ENCODE assay signal across 19 cellular contexts in the genomic region with DNA sequence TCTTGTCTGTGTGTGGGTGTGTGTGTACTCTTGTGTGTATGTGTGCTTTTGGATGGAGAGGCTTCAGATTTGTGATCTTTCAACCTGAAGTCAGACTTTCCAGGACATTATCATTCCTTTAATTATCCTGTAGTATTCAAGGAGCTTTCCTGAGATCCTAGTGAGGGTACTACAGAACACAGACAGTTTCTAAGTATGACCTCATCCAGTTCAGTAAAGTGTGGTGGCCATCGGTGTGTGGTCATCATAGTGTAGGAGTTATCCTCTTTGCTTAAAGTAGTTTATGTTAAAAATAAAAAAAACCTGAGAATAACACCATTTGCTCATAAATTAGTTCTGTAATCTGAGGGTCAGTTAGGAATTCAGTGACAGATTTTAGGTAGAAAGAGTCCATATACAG.
DNase-seq lines count a peak whose midpoint lies in the region; ATAC-seq, FAIRE-seq and TF ChIP-seq lines count a peak whose summit lies in the region.
"Had no signal": no experiment of that assay in that cellular context is flagged by ENCODE, and none has a peak within 500 bp of the region (broad histone marks: within the 10 kb centered on the region; RNA-seq: fewer than 3 reads in every experiment).

No MANE protein-coding gene starts in this region.

- 27% methylated on average over 1 of the region's 1 CpG for WGBS in K562 (ENCODE audit: insufficient coverage, low coverage, missing lambda C conversion rate)

- CTCF ChIA-PET in HEK293 (lab: Yijun Ruan, JAX) = interaction anchor here (1.2 kb wide), 1 partner anchor 10 kb away, joined by 3 read pairs; no protein-coding TSS in a partner anchor
- CTCF ChIA-PET in K562 (lab: Yijun Ruan, JAX; ENCODE audit: low intra/inter-chr PET ratio) = no interaction called here

- in situ Hi-C loops in K562 (cut with MboI) = no loop called here

- H3K27me3 ChIP-seq in K562 (ENCODE audit: control insufficient read depth in 2 of 2, insufficient read depth in 2 of 2, low read length in 2 of 2) = no peaks in the 10 kb centered on the region

- no peak overlapping the region for H3K4me3 Mint-ChIP-seq in activated T-helper 17 cell treated with anti-CD3 and anti-CD28 coated beads, Interleukin-2, amount 50 U/mL, for 72 hours
- H3K4me3 Mint-ChIP-seq: CD4-positive, alpha-beta memory T cell; HFFc6 had no signal

- H3K4me1 Mint-ChIP-seq in activated T-helper 17 cell treated with anti-CD3 and anti-CD28 coated beads, Interleukin-2, amount 50 U/mL, for 72 hours = no peaks in the 10 kb centered on the region
- H3K4me1 Mint-ChIP-seq: CD4-positive, alpha-beta memory T cell had no signal

- TF ChIP-seq RAD21 in K562 (CRISPR knock-in tag; conservative IDR thresholded peaks at IDR 0.05 in 1 of 2, IDR thresholded peaks at IDR 0.05 in 1 of 2) = no peak

- no peaks in the 10 kb centered on the region for H3K79me2 ChIP-seq in K562 (ENCODE audit: control insufficient read depth, insufficient read depth, low read length)

- no peak overlapping the region for H3K4me2 ChIP-seq in K562 (ENCODE audit: insufficient read depth, low read length)

- H3K4me3 ChIP-seq in HEK293 (ENCODE audit: low read depth, low read length) (no peak overlapping the region), K562 (no peak overlapping the region)

- no peaks in the 10 kb centered on the region for H3K9me1 ChIP-seq in K562 (ENCODE audit: control insufficient read depth, insufficient read depth, low read length)

- ATAC-seq in K562 (no peak), HG02759 (IDR thresholded peaks at IDR 0.05; ENCODE audit: unreplicated experiment) (no peak)
- ATAC-seq in activated T-helper 17 cell treated with anti-CD3 and anti-CD28 coated beads, Interleukin-2, amount 50 U/mL, for 72 hours (replicated peaks) = no peak

- H3K36me3 ChIP-seq in HEK293 (ENCODE audit: control insufficient read depth in 2 of 2, insufficient read depth in 1 of 2, low read length in 2 of 2) (no peaks in the 10 kb centered on the region), K562 (ENCODE audit: control insufficient read depth, insufficient read depth, low read length) (no peaks in the 10 kb centered on the region)

- FAIRE-seq in H54 (lab: Jason Lieb, UNC) = peak; percentile 33
- no peak for FAIRE-seq in K562 (lab: Jason Lieb, UNC)
- FAIRE-seq: GM12891, GM18507 had no signal

- no TSS peak for BruUV-seq in K562 (replicated peaks; lab: Mats Ljungman, UMichigan)

- H3K9ac ChIP-seq in K562 (ENCODE audit: insufficient read depth in 1 of 2, low read depth in 2 of 2, low read length in 2 of 2) = no peak overlapping the region

- no peaks in the 10 kb centered on the region for H3K4me1 ChIP-seq in HEK293 (ENCODE audit: control insufficient read depth, insufficient read depth, low read length)
- no peaks in the 10 kb centered on the region for H3K4me1 ChIP-seq in K562 (replicated peaks in 1 of 2; ENCODE audit: control insufficient read depth in 2 of 2, insufficient read depth in 2 of 2, low read length in 2 of 2)

- H3K27me3 Mint-ChIP-seq in activated T-helper 17 cell treated with anti-CD3 and anti-CD28 coated beads, Interleukin-2, amount 50 U/mL, for 72 hours = peaks cover 12% of the 10 kb centered on the region

- no peak overlapping the region for H3K27ac Mint-ChIP-seq in activated T-helper 17 cell treated with anti-CD3 and anti-CD28 coated beads, Interleukin-2, amount 50 U/mL, for 72 hours
- H3K27ac Mint-ChIP-seq: CD4-positive, alpha-beta memory T cell; HFFc6 had no signal

- H3K9me3 ChIP-seq in HEK293 (ENCODE audit: control insufficient read depth, insufficient read depth, low read depth, low read length) = no peaks in the 10 kb centered on the region
- peaks cover 2% of the 10 kb centered on the region for H3K9me3 ChIP-seq in K562 (replicated peaks; ENCODE audit: control insufficient read depth, insufficient read depth, low read depth, low read length)

- no peak overlapping the region for H3K27ac ChIP-seq in HEK293 (ENCODE audit: extremely low read depth, low read depth, low read length)
- no peak overlapping the region for H3K27ac ChIP-seq in K562 (ENCODE audit: extremely low read depth, low read depth, low read length)

- TF ChIP-seq POLR2A in H54 (IDR thresholded peaks at IDR 0.05; ENCODE audit: low read depth, low read length) (no peak), K562 (conservative IDR thresholded peaks at IDR 0.05) (no peak)

- no peaks in the 10 kb centered on the region for H3K36me3 Mint-ChIP-seq in activated T-helper 17 cell treated with anti-CD3 and anti-CD28 coated beads, Interleukin-2, amount 50 U/mL, for 72 hours (ENCODE audit: low read depth)
- H3K36me3 Mint-ChIP-seq: CD4-positive, alpha-beta memory T cell had no signal

- no peak for TF ChIP-seq EP300 in K562 (IDR thresholded peaks at IDR 0.05; ENCODE audit: low read length)

- DNase-seq in H54 (ENCODE audit: insufficient read length, low spot score) (no peak), K562 (ENCODE audit: extremely low read depth in 1 of 4, low spot score in 3 of 4) (no peak), NCI-H2196 treated with DMSO at 0.1 percent for 48 hours (lab: John Stamatoyannopoulos, UW; ENCODE audit: unreplicated experiment) (no peak)
- DNase-seq: C1 segment of cervical spinal cord; Calu3; CD4-positive, alpha-beta memory T cell; COR-L47; DMS53; DMS79 treated with DMSO at 0.1 percent for 48 hours; GF-D8; GOT3; H7; HCEC 1CT; HFFc6 had no signal

- no peak overlapping the region for H2AFZ ChIP-seq in K562 (ENCODE audit: low read depth, low read length)

- H3K9me3 Mint-ChIP-seq in activated T-helper 17 cell treated with anti-CD3 and anti-CD28 coated beads, Interleukin-2, amount 50 U/mL, for 72 hours = peaks cover 5% of the 10 kb centered on the region

- TF ChIP-seq CTCF in HEK293 (tag by site-specific recombination; IDR thresholded peaks at IDR 0.05) (no peak), K562 (IDR thresholded peaks at IDR 0.05 in 2 of 3, conservative IDR thresholded peaks at IDR 0.05 in 1 of 3; ENCODE audit: insufficient read depth in 2 of 3, low read depth in 1 of 3, low read length in 3 of 3) (no peak)

- POLR2A ChIA-PET in HEK293 (lab: Yijun Ruan, JAX) (no interaction called here), K562 (lab: Yijun Ruan, JAX) (interaction anchor here (1.3 kb wide), 1 partner anchor 9 kb away, joined by 3 read pairs; no protein-coding TSS in a partner anchor)

- H4K20me1 ChIP-seq in K562 (replicated peaks; ENCODE audit: control insufficient read depth, insufficient read depth, low read length) = no peaks in the 10 kb centered on the region

- intact Hi-C loops in K562 (cut with micrococcal nuclease) = no loop called here

TF ChIP-seq in HEK293, 187 proteins besides CTCF, POLR2A, EP300 and RAD21:
- TF ChIP-seq, protein P1, sequence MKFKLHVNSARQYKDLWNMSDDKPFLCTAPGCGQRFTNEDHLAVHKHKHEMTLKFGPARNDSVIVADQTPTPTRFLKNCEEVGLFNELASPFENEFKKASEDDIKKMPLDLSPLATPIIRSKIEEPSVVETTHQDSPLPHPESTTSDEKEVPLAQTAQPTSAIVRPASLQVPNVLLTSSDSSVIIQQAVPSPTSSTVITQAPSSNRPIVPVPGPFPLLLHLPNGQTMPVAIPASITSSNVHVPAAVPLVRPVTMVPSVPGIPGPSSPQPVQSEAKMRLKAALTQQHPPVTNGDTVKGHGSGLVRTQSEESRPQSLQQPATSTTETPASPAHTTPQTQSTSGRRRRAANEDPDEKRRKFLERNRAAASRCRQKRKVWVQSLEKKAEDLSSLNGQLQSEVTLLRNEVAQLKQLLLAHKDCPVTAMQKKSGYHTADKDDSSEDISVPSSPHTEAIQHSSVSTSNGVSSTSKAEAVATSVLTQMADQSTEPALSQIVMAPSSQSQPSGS (tag by site-specific recombination; IDR thresholded peaks at IDR 0.05; ENCODE audit: low read depth) = peak; percentile 63; the same call in 1 of the 2 replicates
- TF ChIP-seq KLF1 (tag by site-specific recombination; IDR thresholded peaks at IDR 0.05) (no peak), ZNF19 (tag by site-specific recombination; IDR thresholded peaks at IDR 0.05; ENCODE audit: low read depth) (no peak)

TF ChIP-seq in K562, 482 proteins besides CTCF, POLR2A, EP300 and RAD21:
- TF ChIP-seq SRSF7 (optimal IDR thresholded peaks at IDR 0.05; ENCODE audit: low read depth, low read length) (no peak), ATF7 (IDR thresholded peaks at IDR 0.05) (peak; percentile 37; the same call in 1 of the 2 replicates)
- TF ChIP-seq, protein P2, sequence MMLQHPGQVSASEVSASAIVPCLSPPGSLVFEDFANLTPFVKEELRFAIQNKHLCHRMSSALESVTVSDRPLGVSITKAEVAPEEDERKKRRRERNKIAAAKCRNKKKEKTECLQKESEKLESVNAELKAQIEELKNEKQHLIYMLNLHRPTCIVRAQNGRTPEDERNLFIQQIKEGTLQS (IDR thresholded peaks at IDR 0.05) = peak; percentile 61
- TF ChIP-seq, protein P2 (CRISPR knock-in tag; conservative IDR thresholded peaks at IDR 0.05) = no peak
- TF ChIP-seq, protein P3, sequence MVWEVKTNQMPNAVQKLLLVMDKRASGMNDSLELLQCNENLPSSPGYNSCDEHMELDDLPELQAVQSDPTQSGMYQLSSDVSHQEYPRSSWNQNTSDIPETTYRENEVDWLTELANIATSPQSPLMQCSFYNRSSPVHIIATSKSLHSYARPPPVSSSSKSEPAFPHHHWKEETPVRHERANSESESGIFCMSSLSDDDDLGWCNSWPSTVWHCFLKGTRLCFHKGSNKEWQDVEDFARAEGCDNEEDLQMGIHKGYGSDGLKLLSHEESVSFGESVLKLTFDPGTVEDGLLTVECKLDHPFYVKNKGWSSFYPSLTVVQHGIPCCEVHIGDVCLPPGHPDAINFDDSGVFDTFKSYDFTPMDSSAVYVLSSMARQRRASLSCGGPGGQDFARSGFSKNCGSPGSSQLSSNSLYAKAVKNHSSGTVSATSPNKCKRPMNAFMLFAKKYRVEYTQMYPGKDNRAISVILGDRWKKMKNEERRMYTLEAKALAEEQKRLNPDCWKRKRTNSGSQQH (CRISPR knock-in tag; IDR thresholded peaks at IDR 0.05) = no peak
